In genomic region chr2:233247116-233247515, GRCh38 we compare ENCODE assay signal across 12 cellular contexts. TPM values are rescaled to one million over a fixed set of nuclear protein-coding genes. Genes with fewer than 3 reads are reported as not detected.
A peak's percentile ranks its signal among the peaks of the same experiment; 100 is the strongest.
DNase-seq lines count a peak whose midpoint lies in the region; ATAC-seq, FAIRE-seq and TF ChIP-seq lines count a peak whose summit lies in the region.
"Had no signal": no experiment of that assay in that cellular context is flagged by ENCODE, and none has a peak within 500 bp of the region (broad histone marks: within the 10 kb centered on the region; RNA-seq: fewer than 3 reads in every experiment).

No MANE protein-coding gene starts in this region.

- peaks cover 53% of the 10 kb centered on the region for H3K4me1 Mint-ChIP-seq in CD8-positive, alpha-beta T cell (ENCODE audit: low read depth)
- peaks cover 62% of the 10 kb centered on the region for H3K4me1 Mint-ChIP-seq in activated CD8-positive, alpha-beta T cell treated with anti-CD3 and anti-CD28 coated beads, Interleukin-2, amount 10 ng/mL, durations not matched to agents 7 days and 5 days (ENCODE audit: low read depth)

- peak overlapping the region; percentile 68 for H3K4me2 ChIP-seq in A549
- H3K4me2 ChIP-seq: BLaER1 had no signal

- TF ChIP-seq CTCF in A549 (IDR thresholded peaks at IDR 0.05), result no peak
- no peak for TF ChIP-seq CTCF in CD8-positive, alpha-beta T cell (IDR thresholded peaks at IDR 0.05)

- TF ChIP-seq RAD21 in A549 (conservative IDR thresholded peaks at IDR 0.05 in 1 of 2, IDR thresholded peaks at IDR 0.05 in 1 of 2), result no peak

- peak overlapping the region; percentile 89 for H3K27ac Mint-ChIP-seq in CD8-positive, alpha-beta T cell
- H3K27ac Mint-ChIP-seq in activated CD8-positive, alpha-beta T cell treated with anti-CD3 and anti-CD28 coated beads, Interleukin-2, amount 10 ng/mL, durations not matched to agents 7 days and 5 days, result peak overlapping the region; percentile 85

- peak in 1 of 2 experiments; percentile 25 for DNase-seq in A549 (ENCODE audit: low read depth in 1 of 2, low spot score in 1 of 2)
- DNase-seq in CD8-positive, alpha-beta T cell, result no peak
- DNase-seq in activated CD8-positive, alpha-beta T cell treated with anti-CD3 and anti-CD28 coated beads, Interleukin-2, amount 10 ng/mL, durations not matched to agents 7 days and 5 days, result no peak
- peak; percentile 30 for DNase-seq in kidney tubule cell (ENCODE audit: low spot score)
- DNase-seq in hepatic stellate cell (ENCODE audit: low spot score), result no peak
- DNase-seq in AG08396 (ENCODE audit: low spot score), result no peak
- no peak for DNase-seq in NCI-H774 (lab: John Stamatoyannopoulos, UW)
- no peak for DNase-seq in erythroblast (lab: John Stamatoyannopoulos, UW)
- DNase-seq: activated gamma-delta T cell, NCI-H1048 had no signal

- no peaks in the 10 kb centered on the region for H3K36me3 ChIP-seq in CD8-positive, alpha-beta T cell (ENCODE audit: insufficient read depth, low read length)
- H3K36me3 ChIP-seq: BLaER1, cardiac muscle cell had no signal

- no peak for TF ChIP-seq POLR2A in A549 (IDR thresholded peaks at IDR 0.05; ENCODE audit: low read length)
- TF ChIP-seq POLR2A in erythroblast (IDR thresholded peaks at IDR 0.05; ENCODE audit: low read length), result no peak

- WGBS in A549 (ENCODE audit: missing lambda C conversion rate), result 40% methylated on average over 2 of the region's 2 CpGs

- H3K4me3 ChIP-seq in A549, result no peak overlapping the region
- H3K4me3 ChIP-seq in CD8-positive, alpha-beta T cell (ENCODE audit: low read depth, low read length), result no peak overlapping the region
- H3K4me3 ChIP-seq: BLaER1, cardiac muscle cell had no signal

- POLR2A ChIA-PET in A549 (lab: Yijun Ruan, JAX), result no interaction called here
- POLR2A ChIA-PET in CD8-positive, alpha-beta T cell (lab: Charles Lee), result no interaction called here
- POLR2A ChIA-PET in activated CD8-positive, alpha-beta T cell treated with anti-CD3 and anti-CD28 coated beads, Interleukin-2, amount 10 ng/mL, durations not matched to agents 7 days and 5 days (lab: Charles Lee), result no interaction called here

- CTCF ChIA-PET in A549 (lab: Yijun Ruan, JAX), result interaction anchor here (0.8 to 1.8 kb wide), 2 partner anchors 194 to 394 kb away, joined by 4 read pairs; no protein-coding TSS in a partner anchor
- CTCF ChIA-PET in CD8-positive, alpha-beta T cell (lab: Charles Lee), result interaction anchor here (1.3 kb wide), 1 partner anchor 23 kb away, joined by 3 read pairs; no protein-coding TSS in a partner anchor
- CTCF ChIA-PET in activated CD8-positive, alpha-beta T cell treated with anti-CD3 and anti-CD28 coated beads, Interleukin-2, amount 10 ng/mL, durations not matched to agents 7 days and 5 days (lab: Charles Lee), result interaction anchor here (1.0 to 1.6 kb wide), 2 partner anchors 11 to 13 kb away, joined by 4 to 7 read pairs; no protein-coding TSS in a partner anchor

- TF ChIP-seq EP300 in A549 (IDR thresholded peaks at IDR 0.05), result no peak

- peak overlapping the region; percentile 77 to 78 for H3K27ac ChIP-seq in A549
- H3K27ac ChIP-seq in CD8-positive, alpha-beta T cell (ENCODE audit: low read depth, low read length), result no peak overlapping the region
- H3K27ac ChIP-seq: BLaER1, cardiac muscle cell had no signal

- no peaks in the 10 kb centered on the region for H3K27me3 ChIP-seq in CD8-positive, alpha-beta T cell (ENCODE audit: insufficient read depth, low read length)
- H3K27me3 ChIP-seq: BLaER1, cardiac muscle cell had no signal

- no peaks in the 10 kb centered on the region for H3K9me3 ChIP-seq in A549
- H3K9me3 ChIP-seq in CD8-positive, alpha-beta T cell (ENCODE audit: low read length), result no peaks in the 10 kb centered on the region
- H3K9me3 ChIP-seq: BLaER1 had no signal

- peaks cover 36% of the 10 kb centered on the region for H3K4me1 ChIP-seq in A549
- H3K4me1 ChIP-seq in CD8-positive, alpha-beta T cell (ENCODE audit: insufficient read depth, low read length), result peaks cover 28% of the 10 kb centered on the region

- intact Hi-C loops in CD8-positive, alpha-beta T cell (cut with DNase I, micrococcal nuclease), result loop anchor here in 1 of 2 experiments (5.0 kb wide), 1 partner anchor 35 kb away; no protein-coding TSS in a partner anchor

- H3K4me3 Mint-ChIP-seq in CD8-positive, alpha-beta T cell, result no peak overlapping the region
- H3K4me3 Mint-ChIP-seq in activated CD8-positive, alpha-beta T cell treated with anti-CD3 and anti-CD28 coated beads, Interleukin-2, amount 10 ng/mL, durations not matched to agents 7 days and 5 days, result no peak overlapping the region

- H3K36me3 Mint-ChIP-seq in CD8-positive, alpha-beta T cell, result peaks cover 2% of the 10 kb centered on the region
- peaks cover 6% of the 10 kb centered on the region for H3K36me3 Mint-ChIP-seq in activated CD8-positive, alpha-beta T cell treated with anti-CD3 and anti-CD28 coated beads, Interleukin-2, amount 10 ng/mL, durations not matched to agents 7 days and 5 days (ENCODE audit: low read depth)

- FAIRE-seq in A549 (lab: Jason Lieb, UNC), result no peak

- no peak for ATAC-seq in A549
- no peak for ATAC-seq in CD8-positive, alpha-beta T cell
- ATAC-seq in activated CD8-positive, alpha-beta T cell treated with anti-CD3 and anti-CD28 coated beads, Interleukin-2, amount 10 ng/mL, durations not matched to agents 7 days and 5 days, result no peak

- H3K27me3 Mint-ChIP-seq in CD8-positive, alpha-beta T cell (ENCODE audit: low read depth), result no peaks in the 10 kb centered on the region
- no peaks in the 10 kb centered on the region for H3K27me3 Mint-ChIP-seq in activated CD8-positive, alpha-beta T cell treated with anti-CD3 and anti-CD28 coated beads, Interleukin-2, amount 10 ng/mL, durations not matched to agents 7 days and 5 days (ENCODE audit: low read depth)

- H3K9me3 Mint-ChIP-seq in CD8-positive, alpha-beta T cell, result no peaks in the 10 kb centered on the region
- no peaks in the 10 kb centered on the region for H3K9me3 Mint-ChIP-seq in activated CD8-positive, alpha-beta T cell treated with anti-CD3 and anti-CD28 coated beads, Interleukin-2, amount 10 ng/mL, durations not matched to agents 7 days and 5 days (ENCODE audit: insufficient read depth)

TF ChIP-seq in A549, 52 proteins besides CTCF, POLR2A, EP300 and RAD21:
- TF ChIP-seq ZC3H11A (IDR thresholded peaks at IDR 0.05) (no peak), HOXB13 (CRISPR knock-in tag; IDR thresholded peaks at IDR 0.05; ENCODE audit: low read depth) (no peak), BCL3 (IDR thresholded peaks at IDR 0.05) (no peak), MYC (IDR thresholded peaks at IDR 0.05; ENCODE audit: borderline replicate concordance, low read length) (no peak), ZFP36 (IDR thresholded peaks at IDR 0.05; ENCODE audit: borderline replicate concordance, partially characterized antibody) (no peak), SREBF2 (IDR thresholded peaks at IDR 0.05) (no peak)

RNA-seq across cellular contexts. Expression of gene ATG16L1, which starts 4.4 kb away (rescaled TPM):
- polyA plus RNA-seq in A549 (2011; rRNA removed), result 70.9 and 72.3 TPM in 2 replicates
- polyA plus RNA-seq in A549 (2012; cell fraction: cytosol; rRNA removed), result 33.9 and 40.9 TPM in 2 replicates
- 58.9 and 71.6 TPM in 2 replicates for polyA plus RNA-seq in A549 (2012; cell fraction: nucleus; rRNA removed)
- 42.5 to 45.1 TPM (median 44.5 TPM) in 3 replicates for polyA plus RNA-seq in A549 (2017; fragmentation: RNase III; extraction: RNeasy Plus Mini Kit Qiagen cat#74134 plus additional on column Dnase treatment)
- polyA minus RNA-seq in A549 (2011; rRNA and poly(A)+ RNA removed), result 49.8 and 52.7 TPM in 2 replicates
- total RNA-seq in CD8-positive, alpha-beta T cell, result 100 to 1,000 TPM; 156 to 164 TPM
- total RNA-seq in activated CD8-positive, alpha-beta T cell treated with anti-CD3 and anti-CD28 coated beads, Interleukin-2, amount 10 ng/mL, durations not matched to agents 7 days and 5 days, result 10 to 100 TPM; 47.2 to 50.5 TPM
